ENCODE assay signal across 25 cellular contexts in genomic region chr3:143132246-143132980, GRCh38.
"Had no signal": no experiment of that assay in that cellular context is flagged by ENCODE, and none has a peak within 500 bp of the region (broad histone marks: within the 10 kb centered on the region; RNA-seq: fewer than 3 reads in every experiment).

No MANE protein-coding gene starts in this region.

- H3K27me3 ChIP-seq: body of pancreas, cardiac muscle cell, gastroesophageal sphincter, vagina had no signal

- H3K4me1 Mint-ChIP-seq: activated B cell treated with CpG ODN at 0.5 μM for 24 hours; activated CD4-positive, alpha-beta T cell treated with anti-CD3 and anti-CD28 coated beads, Interleukin-2, amount 10 ng/mL, durations not matched to agents 7 days and 5 days; nephron progenitor cell had no signal

- H3K36me3 ChIP-seq: cardiac muscle cell, gastroesophageal sphincter, pancreas, thoracic aorta, vagina had no signal

- H3K27ac ChIP-seq: body of pancreas, cardiac muscle cell, gastroesophageal sphincter, pancreas, skin epidermis, thoracic aorta, vagina had no signal

- DNase-seq: activated B cell treated with CpG ODN at 0.5 μM for 24 hours; activated CD4-positive, alpha-beta T cell treated with anti-CD3 and anti-CD28 coated beads, Interleukin-2, amount 10 ng/mL, durations not matched to agents 7 days and 5 days; activated naive CD4-positive, alpha-beta T cell treated with anti-CD3 and anti-CD28 coated beads for 36 hours; activated T-cell treated with anti-CD3 and anti-CD28 coated beads, Interleukin-2, amount 50 U/mL, for 24 hours; anterior cingulate cortex; body of pancreas; cortex of kidney; endodermal cell; head of caudate nucleus; hypothalamus; islet precursor cell; left cardiac atrium; nephron progenitor cell; pancreas; right cardiac atrium; stimulated activated CD4-positive, alpha-beta T cell treated with anti-CD3 and anti-CD28 coated beads, Interleukin-2, amount 100 ng/mL, for 24 hours; T1000 had no signal

- H3K27ac Mint-ChIP-seq: activated B cell treated with CpG ODN at 0.5 μM for 24 hours; activated CD4-positive, alpha-beta T cell treated with anti-CD3 and anti-CD28 coated beads, Interleukin-2, amount 10 ng/mL, durations not matched to agents 7 days and 5 days; activated naive CD4-positive, alpha-beta T cell treated with anti-CD3 and anti-CD28 coated beads for 36 hours; activated T-cell treated with anti-CD3 and anti-CD28 coated beads, Interleukin-2, amount 50 U/mL, for 24 hours; endodermal cell; nephron progenitor cell; stimulated activated memory B cell treated with anti-CD40 and anti-IgM and Interleukin-4, amounts not matched to agents 10 μg/mL and 1 μg/mL and 100 μg/mL, for 72 hours; T-helper 1 cell treated with Interleukin-12 subunit alpha and Interleukin-12 subunit beta and Interleukin-4 antibody, amounts not matched to agents 30 μg/mL and 1 μg/mL, for 36 hours; type B pancreatic cell had no signal

- ATAC-seq: body of pancreas; gastroesophageal sphincter; left cardiac atrium; pancreas; right cardiac atrium; stimulated activated memory B cell treated with anti-CD40 and anti-IgM and Interleukin-4, amounts not matched to agents 10 μg/mL and 1 μg/mL and 100 μg/mL, for 72 hours had no signal

- H3K4me3 ChIP-seq: body of pancreas, cardiac muscle cell, gastroesophageal sphincter, pancreas, skin epidermis, thoracic aorta, vagina had no signal

- H3K4me3 Mint-ChIP-seq: activated B cell treated with CpG ODN at 0.5 μM for 24 hours; activated CD4-positive, alpha-beta T cell treated with anti-CD3 and anti-CD28 coated beads, Interleukin-2, amount 10 ng/mL, durations not matched to agents 7 days and 5 days; activated naive CD4-positive, alpha-beta T cell treated with anti-CD3 and anti-CD28 coated beads for 36 hours; activated T-cell treated with anti-CD3 and anti-CD28 coated beads, Interleukin-2, amount 50 U/mL, for 24 hours; endodermal cell; nephron progenitor cell; stimulated activated memory B cell treated with anti-CD40 and anti-IgM and Interleukin-4, amounts not matched to agents 10 μg/mL and 1 μg/mL and 100 μg/mL, for 72 hours; T-helper 1 cell treated with Interleukin-12 subunit alpha and Interleukin-12 subunit beta and Interleukin-4 antibody, amounts not matched to agents 30 μg/mL and 1 μg/mL, for 36 hours; type B pancreatic cell had no signal

- H3K4me1 ChIP-seq: body of pancreas, gastroesophageal sphincter, pancreas, vagina had no signal

- H3K9me3 ChIP-seq: body of pancreas, gastroesophageal sphincter, pancreas, thoracic aorta, vagina had no signal

- H3K36me3 Mint-ChIP-seq: type B pancreatic cell had no signal

- H3K27me3 Mint-ChIP-seq: activated B cell treated with CpG ODN at 0.5 μM for 24 hours; activated CD4-positive, alpha-beta T cell treated with anti-CD3 and anti-CD28 coated beads, Interleukin-2, amount 10 ng/mL, durations not matched to agents 7 days and 5 days; activated T-cell treated with anti-CD3 and anti-CD28 coated beads, Interleukin-2, amount 50 U/mL, for 24 hours; stimulated activated memory B cell treated with anti-CD40 and anti-IgM and Interleukin-4, amounts not matched to agents 10 μg/mL and 1 μg/mL and 100 μg/mL, for 72 hours had no signal

- H3K9me3 Mint-ChIP-seq: activated B cell treated with CpG ODN at 0.5 μM for 24 hours; activated CD4-positive, alpha-beta T cell treated with anti-CD3 and anti-CD28 coated beads, Interleukin-2, amount 10 ng/mL, durations not matched to agents 7 days and 5 days; activated naive CD4-positive, alpha-beta T cell treated with anti-CD3 and anti-CD28 coated beads for 36 hours; activated T-cell treated with anti-CD3 and anti-CD28 coated beads, Interleukin-2, amount 50 U/mL, for 24 hours; endodermal cell; nephron progenitor cell; T-helper 1 cell treated with Interleukin-12 subunit alpha and Interleukin-12 subunit beta and Interleukin-4 antibody, amounts not matched to agents 30 μg/mL and 1 μg/mL, for 36 hours; type B pancreatic cell had no signal
